In the genomic region with DNA sequence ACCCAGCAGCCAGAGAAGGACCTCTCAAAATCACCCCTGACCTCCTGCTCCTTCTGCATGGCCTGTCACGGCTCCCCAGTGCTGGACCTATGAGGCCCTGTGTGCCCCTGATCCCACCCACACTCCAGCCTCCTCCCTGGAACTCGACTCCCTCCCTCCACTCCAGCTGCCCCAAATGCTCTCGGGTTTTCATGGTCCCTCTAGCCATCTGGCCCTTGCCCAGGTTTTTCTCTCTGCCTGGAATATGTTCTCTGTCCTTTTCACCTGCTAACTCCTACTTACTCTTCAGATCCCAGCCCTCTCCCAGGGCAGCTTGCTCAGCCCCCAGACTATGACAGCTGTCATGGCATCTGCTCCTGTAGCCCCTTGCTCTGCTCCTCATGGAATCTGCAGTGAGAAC, we compare ENCODE assay signal across 23 cellular contexts. TPM values are rescaled to one million over a fixed set of nuclear protein-coding genes. Genes with fewer than 3 reads are reported as not detected.
DNase-seq lines count a peak whose midpoint lies in the region; ATAC-seq and TF ChIP-seq lines count a peak whose summit lies in the region.
"Had no signal": no experiment of that assay in that cellular context is flagged by ENCODE, and none has a peak within 500 bp of the region (broad histone marks: within the 10 kb centered on the region; RNA-seq: fewer than 3 reads in every experiment).

No MANE protein-coding gene starts in this region.

- peak overlapping the region; percentile 12 for H3K4me3 Mint-ChIP-seq in endothelial cell (ENCODE audit: unreplicated experiment)
- H3K4me3 Mint-ChIP-seq in natural killer cell treated with Interleukin-12 subunit alpha and Interleukin-12 subunit beta and Interleukin-15 and Interleukin-18, amount 100 ng/mL, for 72 hours = no peak overlapping the region
- H3K4me3 Mint-ChIP-seq: activated CD4-positive, alpha-beta T cell treated with anti-CD3 and anti-CD28 coated beads for 36 hours; CD8-positive, alpha-beta T cell; immature natural killer cell; T-cell had no signal

- H2BK12ac ChIP-seq in neuronal stem cell (ENCODE audit: low read length) = no peak overlapping the region

- WGBS in neuronal stem cell (ENCODE audit: extremely low coverage in 2 of 2, insufficient read length in 2 of 2, insufficient replicate concordance in 1 of 2), 2 donors = no CpG with 5 or more reads among the region's 3 CpGs
- 53% methylated on average over 3 of the region's 3 CpGs for WGBS in prostate gland

- intact Hi-C loops in prostate gland (cut with DNase I) = no loop called here

- no peak overlapping the region for H3K23ac ChIP-seq in neuronal stem cell (ENCODE audit: low read depth, low read length, poor library complexity)

- H3K4ac ChIP-seq in neuronal stem cell (ENCODE audit: low read length) = no peak overlapping the region

- no peak overlapping the region for H2BK5ac ChIP-seq in neuronal stem cell (ENCODE audit: low read length)

- no peak overlapping the region for H3K27ac Mint-ChIP-seq in endothelial cell (ENCODE audit: unreplicated experiment)
- no peak overlapping the region for H3K27ac Mint-ChIP-seq in natural killer cell treated with Interleukin-12 subunit alpha and Interleukin-12 subunit beta and Interleukin-15 and Interleukin-18, amount 100 ng/mL, for 72 hours
- H3K27ac Mint-ChIP-seq: activated CD4-positive, alpha-beta T cell treated with anti-CD3 and anti-CD28 coated beads for 36 hours; CD8-positive, alpha-beta T cell; T-cell had no signal

- peaks cover 2% of the 10 kb centered on the region for H3K79me1 ChIP-seq in neuronal stem cell (ENCODE audit: low read depth, low read length)

- H3K9me3 ChIP-seq in neuronal stem cell (replicated peaks in 1 of 2; ENCODE audit: control insufficient read depth in 2 of 2, insufficient read depth in 1 of 2, low read depth in 1 of 2, low read length in 2 of 2) = no peaks in the 10 kb centered on the region
- H3K9me3 ChIP-seq in prostate gland = no peaks in the 10 kb centered on the region
- H3K9me3 ChIP-seq: tibial artery had no signal

- H2BK15ac ChIP-seq in neuronal stem cell (ENCODE audit: low read length) = no peak overlapping the region

- TF ChIP-seq CTCF in endothelial cell (IDR thresholded peaks at IDR 0.05; ENCODE audit: unreplicated experiment) = no peak
- no peak for TF ChIP-seq CTCF in prostate gland (IDR thresholded peaks at IDR 0.05)

- no peak for ATAC-seq in natural killer cell treated with Interleukin-12 subunit alpha and Interleukin-12 subunit beta and Interleukin-15 and Interleukin-18, amount 100 ng/mL, for 72 hours
- no peak for ATAC-seq in GM19324 (IDR thresholded peaks at IDR 0.05; ENCODE audit: low FRiP score, unreplicated experiment)
- ATAC-seq: activated CD4-positive, alpha-beta T cell treated with anti-CD3 and anti-CD28 coated beads for 36 hours; CD8-positive, alpha-beta T cell; sciatic nerve; T-cell had no signal

- no peak overlapping the region for H2AFZ ChIP-seq in neuronal stem cell (ENCODE audit: low read length)

- H3K27ac ChIP-seq in neuronal stem cell (replicated peaks; ENCODE audit: low read length) (no peak overlapping the region), prostate gland (no peak overlapping the region)
- H3K27ac ChIP-seq: brain microvascular endothelial cell, HL-60 had no signal

- H3K36me3 ChIP-seq in neuronal stem cell (replicated peaks in 1 of 2; ENCODE audit: control insufficient read depth in 2 of 2, insufficient read depth in 2 of 2, low read length in 2 of 2) = no peaks in the 10 kb centered on the region
- no peaks in the 10 kb centered on the region for H3K36me3 ChIP-seq in prostate gland
- H3K36me3 ChIP-seq: brain microvascular endothelial cell, tibial artery had no signal

- no peak overlapping the region for H2BK120ac ChIP-seq in neuronal stem cell (ENCODE audit: low read depth, low read length)

- H3K9me3 Mint-ChIP-seq in endothelial cell (ENCODE audit: unreplicated experiment) = no peaks in the 10 kb centered on the region
- no peaks in the 10 kb centered on the region for H3K9me3 Mint-ChIP-seq in natural killer cell treated with Interleukin-12 subunit alpha and Interleukin-12 subunit beta and Interleukin-15 and Interleukin-18, amount 100 ng/mL, for 72 hours
- H3K9me3 Mint-ChIP-seq: CD8-positive, alpha-beta T cell; immature natural killer cell; T-cell had no signal

- DNase-seq in D341Med (ENCODE audit: low spot score) = peak; percentile 56
- DNase-seq in NCI-H524 treated with DMSO at 0.1 percent for 48 hours (lab: John Stamatoyannopoulos, UW) = peak; percentile 99
- no peak for DNase-seq in endothelial cell (ENCODE audit: low spot score)
- no peak for DNase-seq in neuronal stem cell (ENCODE audit: low spot score)
- no peak for DNase-seq in prostate gland (ENCODE audit: low spot score)
- no peak for DNase-seq in natural killer cell treated with Interleukin-12 subunit alpha and Interleukin-12 subunit beta and Interleukin-15 and Interleukin-18, amount 100 ng/mL, for 72 hours (ENCODE audit: low spot score)
- DNase-seq in DMS153 treated with DMSO at 0.1 percent for 48 hours (lab: John Stamatoyannopoulos, UW; ENCODE audit: unreplicated experiment) = no peak
- DNase-seq: activated CD4-positive, alpha-beta T cell treated with anti-CD3 and anti-CD28 coated beads for 36 hours; activated CD8-positive, alpha-beta memory T cell treated with anti-CD3 and anti-CD28 coated beads, Interleukin-2, amount 50 U/mL, for 4 hours; brain microvascular endothelial cell; CD8-positive, alpha-beta T cell; cortex of kidney; EL; immature natural killer cell; NCI-H1417 treated with DMSO at 0.1 percent for 48 hours; NCI-H748 treated with DMSO at 0.1 percent for 48 hours; SIG-M5; stimulated activated naive CD4-positive, alpha-beta T cell treated with Interleukin-2 at 50 U/mL for 16 hours; T-cell; tibial artery had no signal

- peaks cover 45% of the 10 kb centered on the region for H3K4me1 Mint-ChIP-seq in endothelial cell (ENCODE audit: unreplicated experiment)
- peaks cover 0 to 2% of the 10 kb centered on the region in 2 donors for H3K4me1 Mint-ChIP-seq in natural killer cell treated with Interleukin-12 subunit alpha and Interleukin-12 subunit beta and Interleukin-15 and Interleukin-18, amount 100 ng/mL, for 72 hours (ENCODE audit: low read depth in 2 of 2)
- H3K4me1 Mint-ChIP-seq: activated CD4-positive, alpha-beta T cell treated with anti-CD3 and anti-CD28 coated beads for 36 hours; immature natural killer cell had no signal

- H4K91ac ChIP-seq in neuronal stem cell (ENCODE audit: low read depth, low read length, poor library complexity) = no peak overlapping the region

- no peak overlapping the region for H3K4me3 ChIP-seq in neuronal stem cell (ENCODE audit: low read length in 2 of 2)
- no peak overlapping the region for H3K4me3 ChIP-seq in prostate gland
- H3K4me3 ChIP-seq: tibial artery had no signal

- H3K14ac ChIP-seq in neuronal stem cell (ENCODE audit: low read length) = no peak overlapping the region

- H3K4me2 ChIP-seq in neuronal stem cell (ENCODE audit: insufficient read depth, low read length, poor library complexity, severe bottlenecking) = no peak overlapping the region

- peaks cover 11% of the 10 kb centered on the region for H3K27me3 Mint-ChIP-seq in endothelial cell (ENCODE audit: unreplicated experiment)
- H3K27me3 Mint-ChIP-seq in natural killer cell treated with Interleukin-12 subunit alpha and Interleukin-12 subunit beta and Interleukin-15 and Interleukin-18, amount 100 ng/mL, for 72 hours = no peaks in the 10 kb centered on the region
- H3K27me3 Mint-ChIP-seq: activated CD4-positive, alpha-beta T cell treated with anti-CD3 and anti-CD28 coated beads for 36 hours; T-cell had no signal

- TF ChIP-seq POLR2A in prostate gland (IDR thresholded peaks at IDR 0.05) = no peak

- H3K27me3 ChIP-seq in neuronal stem cell (ENCODE audit: control insufficient read depth in 3 of 3, insufficient read depth in 3 of 3, low read depth in 1 of 3, low read length in 3 of 3) (peaks cover 0 to 21% (median 0%) of the 10 kb centered on the region in 3 experiments), prostate gland (replicated peaks; ENCODE audit: insufficient read depth) (no peaks in the 10 kb centered on the region)
- H3K27me3 ChIP-seq: brain microvascular endothelial cell, tibial artery had no signal

- no peaks in the 10 kb centered on the region for H3K36me3 Mint-ChIP-seq in endothelial cell (ENCODE audit: low read depth, unreplicated experiment)
- no peaks in the 10 kb centered on the region for H3K36me3 Mint-ChIP-seq in natural killer cell treated with Interleukin-12 subunit alpha and Interleukin-12 subunit beta and Interleukin-15 and Interleukin-18, amount 100 ng/mL, for 72 hours
- H3K36me3 Mint-ChIP-seq: CD8-positive, alpha-beta T cell; immature natural killer cell; T-cell had no signal

- peak overlapping the region; percentile 1 for H2AK5ac ChIP-seq in neuronal stem cell (ENCODE audit: low read depth, low read length)

- H3K4me1 ChIP-seq in neuronal stem cell (ENCODE audit: control insufficient read depth in 2 of 2, insufficient read depth in 1 of 2, low read depth in 1 of 2, low read length in 2 of 2) (peaks cover 30 to 31% of the 10 kb centered on the region in 2 donors), prostate gland (replicated peaks) (no peaks in the 10 kb centered on the region)

- no peak overlapping the region for H3K9ac ChIP-seq in neuronal stem cell (ENCODE audit: low read depth, low read length, poor library complexity)

- H3K18ac ChIP-seq in neuronal stem cell (ENCODE audit: low read length) = no peak overlapping the region

- no peak overlapping the region for H4K8ac ChIP-seq in neuronal stem cell (ENCODE audit: low read depth, low read length)

RNA-seq across cellular contexts. Expression of gene RPL29, which starts 30.3 kb away (rescaled TPM):
- total RNA-seq in endothelial cell (ENCODE audit: unreplicated experiment) (925 TPM), prostate gland (1,000 to 10,000 TPM; 1,249 to 2,015 TPM)
- 2,500 TPM for polyA plus RNA-seq in neuronal stem cell (2013, experiment 1 of 2)
- 2,467 TPM for polyA plus RNA-seq in neuronal stem cell (2013, experiment 2 of 2)
- 100 to 1,000 TPM; 598 to 910 TPM for total RNA-seq in natural killer cell treated with Interleukin-12 subunit alpha and Interleukin-12 subunit beta and Interleukin-15 and Interleukin-18, amount 100 ng/mL, for 72 hours

RNA-seq across cellular contexts. Expression of gene DUSP7, which starts 30.4 kb away (rescaled TPM):
- total RNA-seq in endothelial cell (ENCODE audit: unreplicated experiment) (21.7 TPM), prostate gland (10 to 100 TPM in 1 of 2 donors, 1 to 10 TPM in 1; 9.1 to 34.0 TPM)
- 13.5 TPM for polyA plus RNA-seq in neuronal stem cell (2013, experiment 1 of 2)
- polyA plus RNA-seq in neuronal stem cell (2013, experiment 2 of 2) = 13.8 TPM
- total RNA-seq in natural killer cell treated with Interleukin-12 subunit alpha and Interleukin-12 subunit beta and Interleukin-15 and Interleukin-18, amount 100 ng/mL, for 72 hours = 10 to 100 TPM; 19.4 to 31.0 TPM

RNA-seq across cellular contexts. Expression of gene ACY1, which starts 42.7 kb away (rescaled TPM):
- total RNA-seq in endothelial cell (ENCODE audit: unreplicated experiment) = 19.8 TPM
- 7.8 TPM for polyA plus RNA-seq in neuronal stem cell (2013, experiment 1 of 2)
- polyA plus RNA-seq in neuronal stem cell (2013, experiment 2 of 2) = 7.4 TPM
- 10 to 100 TPM; 42.1 to 82.6 TPM for total RNA-seq in prostate gland
- 10 to 100 TPM; 22.4 to 42.6 TPM for total RNA-seq in natural killer cell treated with Interleukin-12 subunit alpha and Interleukin-12 subunit beta and Interleukin-15 and Interleukin-18, amount 100 ng/mL, for 72 hours

RNA-seq across cellular contexts. Expression of gene ABHD14A, which starts 51.2 kb away (rescaled TPM):
- total RNA-seq in endothelial cell (ENCODE audit: unreplicated experiment) (5.4 TPM), prostate gland (10 to 100 TPM; 55.3 to 58.5 TPM)
- polyA plus RNA-seq in neuronal stem cell (2013, experiment 1 of 2) = 18.1 TPM
- 16.4 TPM for polyA plus RNA-seq in neuronal stem cell (2013, experiment 2 of 2)
- 10 to 100 TPM in 1 of 2 donors, 1 to 10 TPM in 1; 8.7 to 13.1 TPM for total RNA-seq in natural killer cell treated with Interleukin-12 subunit alpha and Interleukin-12 subunit beta and Interleukin-15 and Interleukin-18, amount 100 ng/mL, for 72 hours

RNA-seq across cellular contexts. Expression of gene ABHD14B, which starts 52.2 kb away (rescaled TPM):
- total RNA-seq in endothelial cell (ENCODE audit: unreplicated experiment) (7.1 TPM), prostate gland (100 to 1,000 TPM in 1 of 2 donors, 10 to 100 TPM in 1; 53.7 to 128 TPM)
- 4.3 TPM for polyA plus RNA-seq in neuronal stem cell (2013, experiment 1 of 2)
- 4.5 TPM for polyA plus RNA-seq in neuronal stem cell (2013, experiment 2 of 2)
- total RNA-seq in natural killer cell treated with Interleukin-12 subunit alpha and Interleukin-12 subunit beta and Interleukin-15 and Interleukin-18, amount 100 ng/mL, for 72 hours = 10 to 100 TPM; 28.0 to 33.2 TPM

Comparison
In these comparisons a context has a peak if more than half of its experiments do, and no peak if none do; other contexts are left out.
1. DNase-seq: peak in D341Med (single experiment) and NCI-H524 treated with DMSO at 0.1 percent for 48 hours (single experiment); none in endothelial cell (single experiment), neuronal stem cell (single experiment), prostate gland (single experiment), natural killer cell treated with Interleukin-12 subunit alpha and Interleukin-12 subunit beta and Interleukin-15 and Interleukin-18, amount 100 ng/mL, for 72 hours (single experiment) and DMS153 treated with DMSO at 0.1 percent for 48 hours (single experiment).